Comparison of ENCODE assay signal across 37 cellular contexts in the genomic region with DNA sequence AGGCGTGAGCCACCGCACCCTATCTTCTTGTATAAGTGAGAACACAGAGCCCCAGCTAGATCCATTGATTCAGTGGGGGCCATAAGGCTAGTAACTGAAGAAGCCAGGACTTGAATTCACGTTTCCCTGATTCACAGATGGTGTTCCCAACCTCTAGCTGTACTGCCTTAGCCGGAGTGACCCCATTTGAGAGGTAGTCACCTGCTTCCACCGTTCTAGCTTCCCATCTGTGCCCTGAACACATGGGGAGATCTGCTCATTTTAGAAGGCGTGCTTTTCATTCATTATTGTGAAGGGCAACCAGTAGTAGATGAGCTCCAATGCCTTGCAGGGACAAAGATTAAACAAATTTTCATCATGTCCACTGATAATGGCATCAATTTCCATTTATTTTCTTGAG.
"Had no signal": no experiment of that assay in that cellular context is flagged by ENCODE, and none has a peak within 500 bp of the region (broad histone marks: within the 10 kb centered on the region; RNA-seq: fewer than 3 reads in every experiment).

No MANE protein-coding gene starts in this region.

- ATAC-seq: activated naive CD4-positive, alpha-beta T cell treated with anti-CD3 and anti-CD28 coated beads, Interleukin-2, amount 50 U/mL, for 72 hours; activated naive CD8-positive, alpha-beta T cell treated with anti-CD3 and anti-CD28 coated beads, Interleukin-2, amount 50 U/mL, for 24 hours; activated T-cell treated with anti-CD3 and anti-CD28 coated beads, Interleukin-2, amount 50 U/mL, for 4 hours; activated T-cell treated with anti-CD3 and anti-CD28 coated beads, Interleukin-2, amount 50 U/mL, for 72 hours; activated T-helper 17 cell treated with anti-CD3 and anti-CD28 coated beads, Interleukin-2, amount 50 U/mL, for 72 hours; body of pancreas had no signal

- H3K4me3 ChIP-seq: adrenal gland, ascending aorta, body of pancreas, breast epithelium, cardiac muscle cell had no signal

- H3K27ac Mint-ChIP-seq: activated naive CD4-positive, alpha-beta T cell treated with anti-CD3 and anti-CD28 coated beads for 36 hours; activated naive CD4-positive, alpha-beta T cell treated with anti-CD3 and anti-CD28 coated beads, Interleukin-2, amount 10 ng/mL, durations not matched to agents 7 days and 5 days; activated naive CD4-positive, alpha-beta T cell treated with anti-CD3 and anti-CD28 coated beads, Interleukin-2, amount 50 U/mL, for 24 hours; activated naive CD4-positive, alpha-beta T cell treated with anti-CD3 and anti-CD28 coated beads, Interleukin-2, amount 50 U/mL, for 72 hours; activated naive CD8-positive, alpha-beta T cell; activated naive CD8-positive, alpha-beta T cell treated with anti-CD3 and anti-CD28 coated beads for 36 hours; activated naive CD8-positive, alpha-beta T cell treated with anti-CD3 and anti-CD28 coated beads, Interleukin-2, amount 10 ng/mL, durations not matched to agents 7 days and 5 days; activated naive CD8-positive, alpha-beta T cell treated with anti-CD3 and anti-CD28 coated beads, Interleukin-2, amount 50 U/mL, for 24 hours; activated T-cell treated with anti-CD3 and anti-CD28 coated beads, Interleukin-2, amount 50 U/mL, for 24 hours; activated T-cell treated with anti-CD3 and anti-CD28 coated beads, Interleukin-2, amount 50 U/mL, for 72 hours; activated T-helper 1 cell treated with anti-CD3 and anti-CD28 coated beads, Interleukin-12 subunit alpha, Interleukin-12 subunit beta, Interleukin-2, Interleukin-4 antibody, amounts not matched to agents 30 ng/mL and 10 ng/mL and 1 ng/mL, durations not matched to agents 14 hours and 24 hours and 36 hours; activated T-helper 17 cell treated with anti-CD3 and anti-CD28 coated beads, Interleukin-2, amount 50 U/mL, for 72 hours; activated T-helper 2 cell treated with anti-CD3 and anti-CD28 coated beads, Interferon-gamma antibody, Interleukin-2, Interleukin-4, amounts not matched to agents 10 μg/mL and 5 μg/mL and 100 μg/mL, durations not matched to agents 14 hours and 24 hours and 36 hours; brain had no signal

- DNase-seq: activated effector memory CD4-positive, alpha-beta T cell treated with anti-CD3 and anti-CD28 coated beads, Interleukin-2, amount 50 U/mL, for 16 hours; activated effector memory CD4-positive, alpha-beta T cell treated with Interleukin-2 at 50 U/mL for 16 hours; activated gamma-delta T cell; activated gamma-delta T cell treated with Interleukin-2 at 50 U/mL for 16 hours; activated naive CD4-positive, alpha-beta T cell; activated naive CD4-positive, alpha-beta T cell treated with anti-CD3 and anti-CD28 coated beads for 36 hours; activated naive CD4-positive, alpha-beta T cell treated with anti-CD3 and anti-CD28 coated beads, Interleukin-2, amount 10 ng/mL, durations not matched to agents 7 days and 5 days; activated naive CD4-positive, alpha-beta T cell treated with anti-CD3 and anti-CD28 coated beads, Interleukin-2, amount 50 U/mL, for 16 hours; activated naive CD8-positive, alpha-beta T cell treated with anti-CD3 and anti-CD28 coated beads for 36 hours; activated naive CD8-positive, alpha-beta T cell treated with anti-CD3 and anti-CD28 coated beads, Interleukin-2, amount 10 ng/mL, durations not matched to agents 7 days and 5 days; activated naive CD8-positive, alpha-beta T cell treated with anti-CD3 and anti-CD28 coated beads, Interleukin-2, amount 50 U/mL, for 24 hours; activated T-cell treated with anti-CD3 and anti-CD28 coated beads for 4 hours; activated T-cell treated with anti-CD3 and anti-CD28 coated beads, Interleukin-2, amount 50 U/mL, for 1 hour; activated T-cell treated with anti-CD3 and anti-CD28 coated beads, Interleukin-2, amount 50 U/mL, for 24 hours; activated T-cell treated with anti-CD3 and anti-CD28 coated beads, Interleukin-2, amount 50 U/mL, for 4 hours; activated T-cell treated with anti-CD3 and anti-CD28 coated beads, Interleukin-2, amount 50 U/mL, for 48 hours; activated T-cell treated with anti-CD3 and anti-CD28 coated beads, Interleukin-2, amount 50 U/mL, for 72 hours; adrenal gland; amniotic stem cell; amygdala; anterior cingulate cortex; aorta; body of pancreas; brain microvascular endothelial cell; central memory CD4-positive, alpha-beta T cell; cerebellar nuclear complex had no signal

- H3K4me3 Mint-ChIP-seq: activated naive CD4-positive, alpha-beta T cell treated with anti-CD3 and anti-CD28 coated beads for 36 hours; activated naive CD4-positive, alpha-beta T cell treated with anti-CD3 and anti-CD28 coated beads, Interleukin-2, amount 10 ng/mL, durations not matched to agents 7 days and 5 days; activated naive CD4-positive, alpha-beta T cell treated with anti-CD3 and anti-CD28 coated beads, Interleukin-2, amount 50 U/mL, for 24 hours; activated naive CD8-positive, alpha-beta T cell; activated naive CD8-positive, alpha-beta T cell treated with anti-CD3 and anti-CD28 coated beads for 36 hours; activated naive CD8-positive, alpha-beta T cell treated with anti-CD3 and anti-CD28 coated beads, Interleukin-2, amount 10 ng/mL, durations not matched to agents 7 days and 5 days; activated naive CD8-positive, alpha-beta T cell treated with anti-CD3 and anti-CD28 coated beads, Interleukin-2, amount 50 U/mL, for 24 hours; activated T-cell treated with anti-CD3 and anti-CD28 coated beads, Interleukin-2, amount 50 U/mL, for 24 hours; activated T-cell treated with anti-CD3 and anti-CD28 coated beads, Interleukin-2, amount 50 U/mL, for 4 hours; activated T-cell treated with anti-CD3 and anti-CD28 coated beads, Interleukin-2, amount 50 U/mL, for 72 hours; activated T-helper 1 cell treated with anti-CD3 and anti-CD28 coated beads, Interleukin-12 subunit alpha, Interleukin-12 subunit beta, Interleukin-2, Interleukin-4 antibody, amounts not matched to agents 30 ng/mL and 10 ng/mL and 1 ng/mL, durations not matched to agents 14 hours and 24 hours and 36 hours; activated T-helper 17 cell treated with anti-CD3 and anti-CD28 coated beads, Interleukin-2, amount 50 U/mL, for 72 hours; brain; central memory CD8-positive, alpha-beta T cell had no signal

- H3K9me3 ChIP-seq: adrenal gland, ascending aorta, body of pancreas, breast epithelium had no signal

- H3K4me1 Mint-ChIP-seq: activated naive CD4-positive, alpha-beta T cell treated with anti-CD3 and anti-CD28 coated beads, Interleukin-2, amount 10 ng/mL, durations not matched to agents 7 days and 5 days; activated naive CD4-positive, alpha-beta T cell treated with anti-CD3 and anti-CD28 coated beads, Interleukin-2, amount 50 U/mL, for 24 hours; activated naive CD8-positive, alpha-beta T cell treated with anti-CD3 and anti-CD28 coated beads for 36 hours; activated naive CD8-positive, alpha-beta T cell treated with anti-CD3 and anti-CD28 coated beads, Interleukin-2, amount 10 ng/mL, durations not matched to agents 7 days and 5 days; activated naive CD8-positive, alpha-beta T cell treated with anti-CD3 and anti-CD28 coated beads, Interleukin-2, amount 50 U/mL, for 24 hours; activated T-helper 17 cell treated with anti-CD3 and anti-CD28 coated beads, Interleukin-2, amount 50 U/mL, for 72 hours; brain; central memory CD8-positive, alpha-beta T cell had no signal

- H3K36me3 ChIP-seq: adrenal gland, brain microvascular endothelial cell, breast epithelium, cardiac muscle cell had no signal

- H3K4me1 ChIP-seq: adrenal gland, ascending aorta, body of pancreas, breast epithelium had no signal

- H3K9me3 Mint-ChIP-seq: activated naive CD4-positive, alpha-beta T cell treated with anti-CD3 and anti-CD28 coated beads for 36 hours; activated naive CD4-positive, alpha-beta T cell treated with anti-CD3 and anti-CD28 coated beads, Interleukin-2, amount 10 ng/mL, durations not matched to agents 7 days and 5 days; activated naive CD4-positive, alpha-beta T cell treated with anti-CD3 and anti-CD28 coated beads, Interleukin-2, amount 50 U/mL, for 24 hours; activated naive CD4-positive, alpha-beta T cell treated with anti-CD3 and anti-CD28 coated beads, Interleukin-2, amount 50 U/mL, for 72 hours; activated naive CD8-positive, alpha-beta T cell treated with anti-CD3 and anti-CD28 coated beads for 36 hours; activated naive CD8-positive, alpha-beta T cell treated with anti-CD3 and anti-CD28 coated beads, Interleukin-2, amount 10 ng/mL, durations not matched to agents 7 days and 5 days; activated T-helper 1 cell treated with anti-CD3 and anti-CD28 coated beads, Interleukin-12 subunit alpha, Interleukin-12 subunit beta, Interleukin-2, Interleukin-4 antibody, amounts not matched to agents 30 ng/mL and 10 ng/mL and 1 ng/mL, durations not matched to agents 14 hours and 24 hours and 36 hours; activated T-helper 17 cell treated with anti-CD3 and anti-CD28 coated beads, Interleukin-2, amount 50 U/mL, for 72 hours; activated T-helper 2 cell treated with anti-CD3 and anti-CD28 coated beads, Interferon-gamma antibody, Interleukin-2, Interleukin-4, amounts not matched to agents 10 μg/mL and 5 μg/mL and 100 μg/mL, durations not matched to agents 14 hours and 24 hours and 36 hours; central memory CD8-positive, alpha-beta T cell had no signal

- H3K27me3 ChIP-seq: adrenal gland, ascending aorta, body of pancreas, brain microvascular endothelial cell, breast epithelium, cardiac muscle cell had no signal

- H3K27me3 Mint-ChIP-seq: activated naive CD4-positive, alpha-beta T cell treated with anti-CD3 and anti-CD28 coated beads, Interleukin-2, amount 10 ng/mL, durations not matched to agents 7 days and 5 days; activated naive CD8-positive, alpha-beta T cell; activated naive CD8-positive, alpha-beta T cell treated with anti-CD3 and anti-CD28 coated beads for 36 hours had no signal

- H3K36me3 Mint-ChIP-seq: activated naive CD4-positive, alpha-beta T cell treated with anti-CD3 and anti-CD28 coated beads, Interleukin-2, amount 10 ng/mL, durations not matched to agents 7 days and 5 days; activated naive CD4-positive, alpha-beta T cell treated with anti-CD3 and anti-CD28 coated beads, Interleukin-2, amount 50 U/mL, for 24 hours; activated naive CD4-positive, alpha-beta T cell treated with anti-CD3 and anti-CD28 coated beads, Interleukin-2, amount 50 U/mL, for 72 hours; activated naive CD8-positive, alpha-beta T cell treated with anti-CD3 and anti-CD28 coated beads, Interleukin-2, amount 10 ng/mL, durations not matched to agents 7 days and 5 days had no signal

- H3K27ac ChIP-seq: adrenal gland, ascending aorta, body of pancreas, brain microvascular endothelial cell, breast epithelium, cardiac muscle cell had no signal
